Comparison of ENCODE assay signal across 24 cellular contexts in genomic region chr5:170843870-170844269, GRCh38.
DNase-seq lines count a peak whose midpoint lies in the region; ATAC-seq lines count a peak whose summit lies in the region.
"Had no signal": no experiment of that assay in that cellular context is flagged by ENCODE, and none has a peak within 500 bp of the region (broad histone marks: within the 10 kb centered on the region; RNA-seq: fewer than 3 reads in every experiment).

No MANE protein-coding gene starts in this region.

- no peak for DNase-seq in activated CD4-positive, alpha-beta T cell treated with anti-CD3 and anti-CD28 coated beads for 48 hours
- no peak for DNase-seq in activated CD8-positive, alpha-beta memory T cell treated with anti-CD3 and anti-CD28 coated beads, Interleukin-2, amount 50 U/mL, for 48 hours
- no peak for DNase-seq in DMS53 treated with DMSO at 0.1 percent for 48 hours (lab: John Stamatoyannopoulos, UW; ENCODE audit: unreplicated experiment)
- DNase-seq: Calu3; CD8-positive, alpha-beta memory T cell; DMS153; Karpas-422; MV-4-11; NCI-H1105; NCI-H146; NCI-H2029; NCI-H446; NCI-H524 treated with DMSO at 0.1 percent for 48 hours; NCI-H774; NK-92 treated with Interleukin-12 subunit alpha and Interleukin-12 subunit beta, amount 100 ng/mL, for 24 hours; Right ventricle myocardium superior; RPMI8226; T-helper 2 cell had no signal

- peak; percentile 75 for ATAC-seq in GM19351 (IDR thresholded peaks at IDR 0.05; ENCODE audit: unreplicated experiment)
- ATAC-seq in HG02798 (IDR thresholded peaks at IDR 0.05; ENCODE audit: poor library complexity, unreplicated experiment), result peak; percentile 55
- ATAC-seq in HG03565 (IDR thresholded peaks at IDR 0.05; ENCODE audit: unreplicated experiment), result peak; percentile 56
- ATAC-seq in HG03196 (IDR thresholded peaks at IDR 0.05; ENCODE audit: unreplicated experiment), result no peak
- ATAC-seq: HCT116, HepG2 had no signal
